9 cellular contexts compared by ENCODE assay signal in genomic region chr6:109477725-109478124, GRCh38. TPM values are rescaled to one million over a fixed set of nuclear protein-coding genes. Genes with fewer than 3 reads are reported as not detected.
A peak's percentile ranks its signal among the peaks of the same experiment; 100 is the strongest.
DNase-seq lines count a peak whose midpoint lies in the region; ATAC-seq and TF ChIP-seq lines count a peak whose summit lies in the region.
"Had no signal": no experiment of that assay in that cellular context is flagged by ENCODE, and none has a peak within 500 bp of the region (broad histone marks: within the 10 kb centered on the region; RNA-seq: fewer than 3 reads in every experiment).

No MANE protein-coding gene starts in this region.

- no peaks in the 10 kb centered on the region for H3K9me3 Mint-ChIP-seq in CD4-positive, alpha-beta memory T cell

- no peaks in the 10 kb centered on the region for H3K27me3 Mint-ChIP-seq in CD4-positive, alpha-beta memory T cell

- H3K27me3 ChIP-seq in CD4-positive, alpha-beta memory T cell (ENCODE audit: insufficient read depth, low read length) = no peaks in the 10 kb centered on the region
- no peaks in the 10 kb centered on the region for H3K27me3 ChIP-seq in OCI-LY3 (ENCODE audit: low read depth, low read length)

- TF ChIP-seq CTCF in OCI-LY3 (IDR thresholded peaks at IDR 0.05; ENCODE audit: low read depth, low read length) = no peak

- no peak overlapping the region for H2AFZ ChIP-seq in OCI-LY3 (ENCODE audit: low read depth, low read length)

- DNase-seq in CD4-positive, alpha-beta memory T cell = no peak
- no peak for DNase-seq in stimulated activated naive CD4-positive, alpha-beta T cell treated with Interleukin-2 at 50 U/mL for 16 hours (lab: John Stamatoyannopoulos, UW)
- DNase-seq: activated effector memory CD4-positive, alpha-beta T cell treated with anti-CD3 and anti-CD28 coated beads, Interleukin-2, amount 50 U/mL, for 16 hours had no signal

- POLR2A ChIA-PET in CD4-positive, alpha-beta memory T cell (lab: Charles Lee; ENCODE audit: partially characterized antibody) = interaction anchor here (7.2 to 9.3 kb wide), 3 partner anchors 21 to 95 kb away, joined by 54 to 132 read pairs (median 100); partner anchors contain the start of genes CD164, MICAL1, PPIL6 and SMPD2

- ATAC-seq in GM21576 (IDR thresholded peaks at IDR 0.05; ENCODE audit: unreplicated experiment) (peak; percentile 39), HG02852 (IDR thresholded peaks at IDR 0.05; ENCODE audit: unreplicated experiment) (no peak), HG03442 (IDR thresholded peaks at IDR 0.05; ENCODE audit: unreplicated experiment) (no peak), GM21390 (IDR thresholded peaks at IDR 0.05; ENCODE audit: unreplicated experiment) (no peak)

- H3K4me3 ChIP-seq in CD4-positive, alpha-beta memory T cell (ENCODE audit: low read length in 2 of 2) = peak overlapping the region in 1 of 2 donors; percentile 22
- H3K4me3 ChIP-seq in OCI-LY3 (ENCODE audit: low read length) (no peak overlapping the region), iPS-18c (ENCODE audit: insufficient read depth, low read depth, low read length) (0 out of 2 replicates have a peak overlapping the region, but pooled peaks have one; percentile 6)

- H3K4me2 ChIP-seq in OCI-LY3 (ENCODE audit: low read length) = peak overlapping the region; percentile 67

- peaks cover 76% of the 10 kb centered on the region for H3K4me1 ChIP-seq in CD4-positive, alpha-beta memory T cell (ENCODE audit: insufficient read depth, low read length)
- peaks cover 41% of the 10 kb centered on the region for H3K4me1 ChIP-seq in OCI-LY3 (ENCODE audit: low read length)

- peaks cover 62 to 83% of the 10 kb centered on the region in 2 donors for H3K36me3 Mint-ChIP-seq in CD4-positive, alpha-beta memory T cell

- intact Hi-C loops in CD4-positive, alpha-beta memory T cell (cut with micrococcal nuclease) = no loop called here

- peak overlapping the region; percentile 27 for H3K27ac ChIP-seq in CD4-positive, alpha-beta memory T cell (ENCODE audit: low read depth, low read length)
- H3K27ac ChIP-seq in OCI-LY3 (ENCODE audit: low read length) = no peak overlapping the region

- H3K36me3 ChIP-seq in CD4-positive, alpha-beta memory T cell (ENCODE audit: insufficient read depth, low read length) = peaks cover 38% of the 10 kb centered on the region
- peaks cover 57% of the 10 kb centered on the region for H3K36me3 ChIP-seq in OCI-LY3 (replicated peaks; ENCODE audit: low read depth, low read length)

- H3K4me3 Mint-ChIP-seq in CD4-positive, alpha-beta memory T cell = peak overlapping the region; percentile 73 to 97 (median 89)

- no peak overlapping the region for H3K9ac ChIP-seq in OCI-LY3 (ENCODE audit: low read length)

- H3K4me1 Mint-ChIP-seq in CD4-positive, alpha-beta memory T cell = peaks cover 66 to 90% (median 79%) of the 10 kb centered on the region in 4 donors

- peak overlapping the region; percentile 43 to 92 (median 80) for H3K27ac Mint-ChIP-seq in CD4-positive, alpha-beta memory T cell

- peaks cover 83% of the 10 kb centered on the region for H3K79me2 ChIP-seq in OCI-LY3 (ENCODE audit: low read length)

- H3K9me3 ChIP-seq in CD4-positive, alpha-beta memory T cell (ENCODE audit: control insufficient read depth in 1 of 2, low read length in 2 of 2) = no peaks in the 10 kb centered on the region
- H3K9me3 ChIP-seq in OCI-LY3 (ENCODE audit: insufficient read depth, low read length) = no peaks in the 10 kb centered on the region
- no peaks in the 10 kb centered on the region for H3K9me3 ChIP-seq in iPS-18c (ENCODE audit: control insufficient read depth, insufficient read depth, low read length)

- H4K20me1 ChIP-seq in OCI-LY3 (ENCODE audit: insufficient read depth, low read length) = peaks cover 20% of the 10 kb centered on the region

- CTCF ChIA-PET in CD4-positive, alpha-beta memory T cell (lab: Charles Lee; ENCODE audit: partially characterized antibody) = interaction anchor here (1.1 to 5.5 kb wide), 2 partner anchors 13 to 23 kb away, joined by 3 to 29 read pairs; no protein-coding TSS in a partner anchor

RNA-seq across cellular contexts. Expression of gene ZBTB24, which starts 5.3 kb away (rescaled TPM):
- total RNA-seq in CD4-positive, alpha-beta memory T cell = 10 to 100 TPM; 27.2 to 28.4 TPM
- 10 to 100 TPM in 1 of 2 donors, 1 to 10 TPM in 1; 8.5 to 11.5 TPM for polyA plus RNA-seq in CD4-positive, alpha-beta memory T cell

RNA-seq across cellular contexts. Expression of gene MICAL1, which starts 22.2 kb away (rescaled TPM):
- 10 to 100 TPM; 76.5 to 79.3 TPM for total RNA-seq in CD4-positive, alpha-beta memory T cell
- 10 to 100 TPM in 1 of 2 donors, 1 to 10 TPM in 1; 9.0 to 23.5 TPM for polyA plus RNA-seq in CD4-positive, alpha-beta memory T cell

RNA-seq across cellular contexts. Expression of gene SMPD2, which starts 37.2 kb away (rescaled TPM):
- total RNA-seq in CD4-positive, alpha-beta memory T cell = 10 to 100 TPM; 21.7 to 23.6 TPM
- 10 to 100 TPM in 1 of 2 donors, 1 to 10 TPM in 1; 8.2 to 15.8 TPM for polyA plus RNA-seq in CD4-positive, alpha-beta memory T cell

RNA-seq across cellular contexts. Expression of gene PPIL6, which starts 37.3 kb away (rescaled TPM):
- under 1 TPM; 0.39 to 0.52 TPM for total RNA-seq in CD4-positive, alpha-beta memory T cell
- polyA plus RNA-seq in CD4-positive, alpha-beta memory T cell = under 1 TPM; 0.33 to 0.35 TPM
